Comparison of ENCODE assay signal across 1 cellular context in genomic region chr2:11155326-11156059, GRCh38.
A peak's percentile ranks its signal among the peaks of the same experiment; 100 is the strongest.
TF ChIP-seq lines count a peak whose summit lies in the region.

TSS of gene SLC66A3 (plus strand) at chr2:11155467. CDS start at chr2:11155547, 80 bp downstream.

TF ChIP-seq in HepG2, 621 proteins besides CTCF, POLR2A, EP300 and RAD21 (continued from another document and continues in another):
- TF ChIP-seq HDAC1 (CRISPR knock-in tag; IDR thresholded peaks at IDR 0.05): peak; percentile 69
- TF ChIP-seq NAIF1 (CRISPR knock-in tag; IDR thresholded peaks at IDR 0.05; ENCODE audit: borderline replicate concordance): no peak
- TF ChIP-seq ZNF768 (CRISPR knock-in tag; IDR thresholded peaks at IDR 0.05): peak; percentile 72; the same call in 1 of the 2 replicates
- peak; percentile 49; the same call in 1 of the 2 replicates for TF ChIP-seq MED1 (CRISPR knock-in tag; IDR thresholded peaks at IDR 0.05)
- no peak for TF ChIP-seq ARNTL (CRISPR knock-in tag; IDR thresholded peaks at IDR 0.05)
- TF ChIP-seq TBP (CRISPR knock-in tag; IDR thresholded peaks at IDR 0.05): no peak
- TF ChIP-seq ZC3H13 (CRISPR knock-in tag; IDR thresholded peaks at IDR 0.05): no peak
- TF ChIP-seq ZNF563 (CRISPR knock-in tag; IDR thresholded peaks at IDR 0.05): peak; percentile 92; the same call in 1 of the 2 replicates
- no peak for TF ChIP-seq ZZZ3 (CRISPR knock-in tag; IDR thresholded peaks at IDR 0.05; ENCODE audit: borderline replicate concordance)
- no peak for TF ChIP-seq FOSL1 (CRISPR knock-in tag; IDR thresholded peaks at IDR 0.05; ENCODE audit: borderline replicate concordance)
- TF ChIP-seq ZFX (CRISPR knock-in tag; IDR thresholded peaks at IDR 0.05; ENCODE audit: low read depth): peak; percentile 80
- no peak for TF ChIP-seq GFI1 (CRISPR knock-in tag; IDR thresholded peaks at IDR 0.05; ENCODE audit: borderline replicate concordance)
- no peak for TF ChIP-seq ZBTB1 (CRISPR knock-in tag; IDR thresholded peaks at IDR 0.05; ENCODE audit: borderline replicate concordance)
- TF ChIP-seq MXD3 (CRISPR knock-in tag; IDR thresholded peaks at IDR 0.05): peak; percentile 87
- TF ChIP-seq ZSCAN20 (CRISPR knock-in tag; IDR thresholded peaks at IDR 0.05; ENCODE audit: borderline replicate concordance): peak; percentile 82
- TF ChIP-seq KMT2A (CRISPR knock-in tag; IDR thresholded peaks at IDR 0.05): peak; percentile 68
- no peak for TF ChIP-seq NFIB (CRISPR knock-in tag; IDR thresholded peaks at IDR 0.05; ENCODE audit: borderline replicate concordance)
- no peak for TF ChIP-seq ATF6 (CRISPR knock-in tag; conservative IDR thresholded peaks at IDR 0.05)
- peak; percentile 48 for TF ChIP-seq DBP (CRISPR knock-in tag; IDR thresholded peaks at IDR 0.05; ENCODE audit: not compliant biosample characterization)
- TF ChIP-seq ZFP82 (CRISPR knock-in tag; IDR thresholded peaks at IDR 0.05; ENCODE audit: borderline replicate concordance): peak; percentile 79
- TF ChIP-seq ZNF326 (CRISPR knock-in tag; IDR thresholded peaks at IDR 0.05; ENCODE audit: borderline replicate concordance): no peak
- TF ChIP-seq SALL1 (CRISPR knock-in tag; IDR thresholded peaks at IDR 0.05): peak; percentile 63
- peak; percentile 40; the same call in 1 of the 2 replicates for TF ChIP-seq PATZ1 (CRISPR knock-in tag; IDR thresholded peaks at IDR 0.05)
- TF ChIP-seq TEAD2 (CRISPR knock-in tag; IDR thresholded peaks at IDR 0.05): no peak
- no peak for TF ChIP-seq GPN1 (CRISPR knock-in tag; IDR thresholded peaks at IDR 0.05; ENCODE audit: borderline replicate concordance)
- TF ChIP-seq ZNF672 (CRISPR knock-in tag; IDR thresholded peaks at IDR 0.05): no peak
- TF ChIP-seq IKZF1 (IDR thresholded peaks at IDR 0.05): no peak
- no peak for TF ChIP-seq NR2C2 (CRISPR knock-in tag; IDR thresholded peaks at IDR 0.05; ENCODE audit: borderline replicate concordance)
- TF ChIP-seq ZNF597 (CRISPR knock-in tag; IDR thresholded peaks at IDR 0.05): 0 out of 2 replicates have a peak, but pooled peaks have one; percentile 67
- peak; percentile 90 for TF ChIP-seq FOXC1 (CRISPR knock-in tag; IDR thresholded peaks at IDR 0.05; ENCODE audit: borderline replicate concordance)
- no peak for TF ChIP-seq ZNF318 (CRISPR knock-in tag; IDR thresholded peaks at IDR 0.05)
- TF ChIP-seq MAFF (IDR thresholded peaks at IDR 0.05; ENCODE audit: low read depth, low read length): no peak
- TF ChIP-seq MAZ (IDR thresholded peaks at IDR 0.05; ENCODE audit: borderline replicate concordance, low read depth, low read length): peak; percentile 59; the same call in 1 of the 2 replicates
- TF ChIP-seq MAZ (CRISPR knock-in tag; IDR thresholded peaks at IDR 0.05; ENCODE audit: low read depth): peak; percentile 84
- peak; percentile 40; the same call in 1 of the 2 replicates for TF ChIP-seq ETV5 (CRISPR knock-in tag; IDR thresholded peaks at IDR 0.05; ENCODE audit: borderline replicate concordance)
- TF ChIP-seq ZNF782 (CRISPR knock-in tag; IDR thresholded peaks at IDR 0.05; ENCODE audit: borderline replicate concordance): peak; percentile 43; the same call in 1 of the 2 replicates
- peak; percentile 92 for TF ChIP-seq ZNF567 (CRISPR knock-in tag; IDR thresholded peaks at IDR 0.05; ENCODE audit: borderline replicate concordance)
- TF ChIP-seq RXRA (CRISPR knock-in tag; IDR thresholded peaks at IDR 0.05): peak; percentile 66; the same call in 1 of the 2 replicates
- no peak for TF ChIP-seq ZNF562 (CRISPR knock-in tag; IDR thresholded peaks at IDR 0.05; ENCODE audit: borderline replicate concordance)
- no peak for TF ChIP-seq ZNF468 (CRISPR knock-in tag; IDR thresholded peaks at IDR 0.05)
- TF ChIP-seq KDM2A (CRISPR knock-in tag; IDR thresholded peaks at IDR 0.05; ENCODE audit: borderline replicate concordance, low read depth): peak; percentile 77
- peak; percentile 43 for TF ChIP-seq ZNF274 (CRISPR knock-in tag; IDR thresholded peaks at IDR 0.05)
- TF ChIP-seq MAX (IDR thresholded peaks at IDR 0.05): peak; percentile 71
- TF ChIP-seq ZNF577 (CRISPR knock-in tag; IDR thresholded peaks at IDR 0.05; ENCODE audit: borderline replicate concordance, low read depth): no peak
- no peak for TF ChIP-seq SNAI1 (CRISPR knock-in tag; IDR thresholded peaks at IDR 0.05; ENCODE audit: borderline replicate concordance)
- no peak for TF ChIP-seq ZNF841 (CRISPR knock-in tag; IDR thresholded peaks at IDR 0.05; ENCODE audit: borderline replicate concordance)
- peak; percentile 52 for TF ChIP-seq ZGPAT (CRISPR knock-in tag; IDR thresholded peaks at IDR 0.05)
- peak; percentile 65; the same call in 1 of the 2 replicates for TF ChIP-seq ZNF790 (CRISPR knock-in tag; IDR thresholded peaks at IDR 0.05; ENCODE audit: borderline replicate concordance)
